In genomic region chr7:158706710-158707590, GRCh38 we compare ENCODE assay signal across 23 cellular contexts. TPM values are rescaled to one million over a fixed set of nuclear protein-coding genes. Genes with fewer than 3 reads are reported as not detected.
A peak's percentile ranks its signal among the peaks of the same experiment; 100 is the strongest.
DNase-seq lines count a peak whose midpoint lies in the region; ATAC-seq and TF ChIP-seq lines count a peak whose summit lies in the region.
"Had no signal": no experiment of that assay in that cellular context is flagged by ENCODE, and none has a peak within 500 bp of the region (broad histone marks: within the 10 kb centered on the region; RNA-seq: fewer than 3 reads in every experiment).

No MANE protein-coding gene starts in this region.

- H3K9me3 ChIP-seq in endodermal cell (ENCODE audit: control insufficient read depth, low read length): peaks cover 5% of the 10 kb centered on the region
- H3K9me3 ChIP-seq: SK-N-SH, uterus had no signal

- peaks cover 14% of the 10 kb centered on the region for H3K9me3 Mint-ChIP-seq in T-helper 1 cell treated with Interleukin-12 subunit alpha and Interleukin-12 subunit beta and Interleukin-4 antibody, amounts not matched to agents 30 μg/mL and 1 μg/mL, for 36 hours
- no peaks in the 10 kb centered on the region for H3K9me3 Mint-ChIP-seq in natural killer cell
- H3K9me3 Mint-ChIP-seq in natural killer cell treated with Interleukin-12 subunit alpha and Interleukin-12 subunit beta and Interleukin-15 and Interleukin-18, amount 100 ng/mL, for 72 hours: no peaks in the 10 kb centered on the region
- peaks cover 14% of the 10 kb centered on the region for H3K9me3 Mint-ChIP-seq in endodermal cell
- H3K9me3 Mint-ChIP-seq in type B pancreatic cell: peaks cover 5% of the 10 kb centered on the region

- peaks cover 14% of the 10 kb centered on the region for H3K36me3 Mint-ChIP-seq in T-helper 1 cell treated with Interleukin-12 subunit alpha and Interleukin-12 subunit beta and Interleukin-4 antibody, amounts not matched to agents 30 μg/mL and 1 μg/mL, for 36 hours (ENCODE audit: low read depth)
- H3K36me3 Mint-ChIP-seq in natural killer cell (no peaks in the 10 kb centered on the region), endodermal cell (ENCODE audit: low read depth) (no peaks in the 10 kb centered on the region), type B pancreatic cell (no peaks in the 10 kb centered on the region)
- no peaks in the 10 kb centered on the region for H3K36me3 Mint-ChIP-seq in natural killer cell treated with Interleukin-12 subunit alpha and Interleukin-12 subunit beta and Interleukin-15 and Interleukin-18, amount 100 ng/mL, for 72 hours

- no peaks in the 10 kb centered on the region for H3K27me3 Mint-ChIP-seq in T-helper 1 cell treated with Interleukin-12 subunit alpha and Interleukin-12 subunit beta and Interleukin-4 antibody, amounts not matched to agents 30 μg/mL and 1 μg/mL, for 36 hours (ENCODE audit: low read depth)
- H3K27me3 Mint-ChIP-seq in natural killer cell (ENCODE audit: low read depth in 2 of 2): no peaks in the 10 kb centered on the region
- H3K27me3 Mint-ChIP-seq in natural killer cell treated with Interleukin-12 subunit alpha and Interleukin-12 subunit beta and Interleukin-15 and Interleukin-18, amount 100 ng/mL, for 72 hours: no peaks in the 10 kb centered on the region
- peaks cover 3% of the 10 kb centered on the region for H3K27me3 Mint-ChIP-seq in endodermal cell (ENCODE audit: insufficient read depth)
- H3K27me3 Mint-ChIP-seq in type B pancreatic cell: no peaks in the 10 kb centered on the region

- H3K27me3 ChIP-seq in endodermal cell (ENCODE audit: control insufficient read depth, insufficient read depth, low read length, poor library complexity, severe bottlenecking): no peaks in the 10 kb centered on the region
- H3K27me3 ChIP-seq: left lung, uterus had no signal

- ATAC-seq in natural killer cell: no peak
- ATAC-seq in natural killer cell treated with Interleukin-12 subunit alpha and Interleukin-12 subunit beta and Interleukin-15 and Interleukin-18, amount 100 ng/mL, for 72 hours: no peak
- no peak for ATAC-seq in HG03571 (IDR thresholded peaks at IDR 0.05; ENCODE audit: unreplicated experiment)
- ATAC-seq: left lung, Panc1, right cardiac atrium had no signal

- TF ChIP-seq CTCF in natural killer cell (IDR thresholded peaks at IDR 0.05) (no peak), endodermal cell (conservative IDR thresholded peaks at IDR 0.05) (no peak), type B pancreatic cell (conservative IDR thresholded peaks at IDR 0.05) (no peak)

- DNase-seq in T-helper 1 cell (no peak), natural killer cell (no peak), endodermal cell (no peak), type B pancreatic cell (ENCODE audit: extremely low spot score, unreplicated experiment) (no peak), HuH-7 (ENCODE audit: low spot score) (no peak)
- DNase-seq in natural killer cell treated with Interleukin-12 subunit alpha and Interleukin-12 subunit beta and Interleukin-15 and Interleukin-18, amount 100 ng/mL, for 72 hours (ENCODE audit: low spot score): no peak
- DNase-seq: activated CD4-positive, alpha-beta T cell treated with anti-CD3 and anti-CD28 coated beads for 48 hours; central memory CD4-positive, alpha-beta T cell; foreskin fibroblast; H7; NCI-H1048; NCI-H1930; NCI-H2227 treated with DMSO at 0.1 percent for 48 hours; SK-N-SH; stimulated activated CD4-positive, alpha-beta T cell treated with anti-CD3 and anti-CD28 coated beads, Interleukin-15, amount 100 ng/mL, for 24 hours; uterus had no signal

- no peak overlapping the region for H3K9ac ChIP-seq in endodermal cell (ENCODE audit: extremely low read depth, low read length, poor library complexity, severe bottlenecking)
- H3K9ac ChIP-seq: SK-N-SH had no signal

- no peak overlapping the region for H3K27ac Mint-ChIP-seq in T-helper 1 cell treated with Interleukin-12 subunit alpha and Interleukin-12 subunit beta and Interleukin-4 antibody, amounts not matched to agents 30 μg/mL and 1 μg/mL, for 36 hours
- peak overlapping the region in 1 of 2 donors; percentile 29 for H3K27ac Mint-ChIP-seq in natural killer cell
- H3K27ac Mint-ChIP-seq in natural killer cell treated with Interleukin-12 subunit alpha and Interleukin-12 subunit beta and Interleukin-15 and Interleukin-18, amount 100 ng/mL, for 72 hours: no peak overlapping the region
- H3K27ac Mint-ChIP-seq in endodermal cell: no peak overlapping the region
- H3K27ac Mint-ChIP-seq in type B pancreatic cell: no peak overlapping the region

- no peaks in the 10 kb centered on the region for H3K4me1 ChIP-seq in endodermal cell (ENCODE audit: control insufficient read depth, insufficient read depth, low read length)
- H3K4me1 ChIP-seq: uterus had no signal

- H3K4me3 ChIP-seq in endodermal cell (ENCODE audit: low read length): no peak overlapping the region
- H3K4me3 ChIP-seq: left lung, uterus had no signal

- peak overlapping the region; percentile 58 for H3K4me3 Mint-ChIP-seq in T-helper 1 cell treated with Interleukin-12 subunit alpha and Interleukin-12 subunit beta and Interleukin-4 antibody, amounts not matched to agents 30 μg/mL and 1 μg/mL, for 36 hours
- H3K4me3 Mint-ChIP-seq in natural killer cell: peak overlapping the region; percentile 72
- H3K4me3 Mint-ChIP-seq in natural killer cell treated with Interleukin-12 subunit alpha and Interleukin-12 subunit beta and Interleukin-15 and Interleukin-18, amount 100 ng/mL, for 72 hours: no peak overlapping the region
- peak overlapping the region; percentile 75 for H3K4me3 Mint-ChIP-seq in endodermal cell
- H3K4me3 Mint-ChIP-seq in type B pancreatic cell: peak overlapping the region; percentile 82

- peaks cover 36% of the 10 kb centered on the region for H3K4me1 Mint-ChIP-seq in T-helper 1 cell treated with Interleukin-12 subunit alpha and Interleukin-12 subunit beta and Interleukin-4 antibody, amounts not matched to agents 30 μg/mL and 1 μg/mL, for 36 hours (ENCODE audit: low read depth)
- peaks cover 27 to 44% of the 10 kb centered on the region in 2 donors for H3K4me1 Mint-ChIP-seq in natural killer cell
- H3K4me1 Mint-ChIP-seq in natural killer cell treated with Interleukin-12 subunit alpha and Interleukin-12 subunit beta and Interleukin-15 and Interleukin-18, amount 100 ng/mL, for 72 hours (ENCODE audit: low read depth in 2 of 2): peaks cover 27 to 28% of the 10 kb centered on the region in 2 donors
- H3K4me1 Mint-ChIP-seq in endodermal cell: peaks cover 20% of the 10 kb centered on the region
- peaks cover 19% of the 10 kb centered on the region for H3K4me1 Mint-ChIP-seq in type B pancreatic cell (ENCODE audit: unreplicated experiment)

- no peak overlapping the region for H3K27ac ChIP-seq in endodermal cell (ENCODE audit: low read depth, low read length)
- H3K27ac ChIP-seq: 22Rv1, epithelial cell of prostate, left lung, uterus had no signal

- 92 to 93% methylated on average over 22 to 29 of the region's 29 CpGs for WGBS in endodermal cell (ENCODE audit: insufficient coverage in 1 of 2, insufficient read length in 1 of 2), 2 experiments

- intact Hi-C loops in natural killer cell (cut with micrococcal nuclease): no loop called here

- no peaks in the 10 kb centered on the region for H3K36me3 ChIP-seq in endodermal cell (ENCODE audit: control insufficient read depth, insufficient read depth, low read length)
- H3K36me3 ChIP-seq: left lung, uterus had no signal

RNA-seq across cellular contexts. Expression of gene NCAPG2, which starts 2.3 kb away (rescaled TPM):
- total RNA-seq in natural killer cell (10 to 100 TPM in 2 of 3 donors, 1 to 10 TPM in 1; 8.8 to 14.8 (median 14.1) TPM), endodermal cell (10 to 100 TPM; 58.7 to 77.1 TPM), type B pancreatic cell (ENCODE audit: low replicate concordance) (23.8 and 46.1 TPM in 2 replicates)
- total RNA-seq in natural killer cell treated with Interleukin-12 subunit alpha and Interleukin-12 subunit beta and Interleukin-15 and Interleukin-18, amount 100 ng/mL, for 72 hours: 100 to 1,000 TPM in 1 of 2 donors, 10 to 100 TPM in 1; 45.0 to 117 TPM
- 54.0 TPM for polyA plus RNA-seq in endodermal cell (2013, experiment 1 of 2)
- 49.2 TPM for polyA plus RNA-seq in endodermal cell (2013, experiment 2 of 2)
